Comparison of ENCODE assay signal across 1 cellular context in the genomic region with DNA sequence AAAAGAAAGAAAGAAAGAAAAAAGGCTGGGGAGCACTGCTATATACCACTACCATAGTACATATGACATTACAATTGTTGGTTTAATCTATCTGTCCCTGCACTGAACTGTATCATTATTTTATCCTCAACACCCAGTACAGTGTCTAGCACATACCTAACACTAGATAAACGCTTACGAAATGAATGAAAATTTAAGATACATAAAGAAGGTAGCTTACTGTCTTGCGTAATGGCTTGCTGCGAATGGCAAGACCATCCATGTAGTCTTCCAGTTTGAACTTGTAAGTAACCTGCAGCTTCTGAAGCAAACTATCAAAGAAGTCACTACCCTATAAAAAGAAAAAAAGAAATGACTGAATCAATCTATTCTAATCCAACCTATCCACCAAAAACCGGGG.
A peak's percentile ranks its signal among the peaks of the same experiment; 100 is the strongest.
TF ChIP-seq lines count a peak whose summit lies in the region.

No MANE protein-coding gene starts in this region.

TF ChIP-seq in IMR-90, 13 proteins besides CTCF, POLR2A, EP300 and RAD21:
- peak; percentile 58 for TF ChIP-seq CEBPB (IDR thresholded peaks at IDR 0.05; ENCODE audit: low read depth, low read length)
- no peak for TF ChIP-seq FOS (IDR thresholded peaks at IDR 0.05; ENCODE audit: low read depth, low read length)
- no peak for TF ChIP-seq MAFK (IDR thresholded peaks at IDR 0.05; ENCODE audit: low read depth, low read length)
